9 cellular contexts compared by ENCODE assay signal in genomic region chr13:95641291-95641811, GRCh38. TPM values are rescaled to one million over a fixed set of nuclear protein-coding genes. Genes with fewer than 3 reads are reported as not detected.
DNase-seq lines count a peak whose midpoint lies in the region; TF ChIP-seq lines count a peak whose summit lies in the region.
"Had no signal": no experiment of that assay in that cellular context is flagged by ENCODE, and none has a peak within 500 bp of the region (broad histone marks: within the 10 kb centered on the region; RNA-seq: fewer than 3 reads in every experiment).

No MANE protein-coding gene starts in this region.

- H3K4me3 ChIP-seq in breast epithelium, result peak overlapping the region; percentile 42 to 72 (median 57)
- peak overlapping the region; percentile 20 to 64 (median 44) for H3K4me3 ChIP-seq in esophagus squamous epithelium
- H3K4me3 ChIP-seq in uterus, result peak overlapping the region; percentile 36 to 39

- peaks cover 0 to 9% of the 10 kb centered on the region in 2 donors for H3K4me1 ChIP-seq in breast epithelium
- H3K4me1 ChIP-seq in esophagus squamous epithelium, result peaks cover 10 to 42% (median 11%) of the 10 kb centered on the region in 3 donors
- no peaks in the 10 kb centered on the region for H3K4me1 ChIP-seq in uterus

- TF ChIP-seq CTCF in breast epithelium (IDR thresholded peaks at IDR 0.05), result no peak
- TF ChIP-seq CTCF in MCF 10A (IDR thresholded peaks at IDR 0.05; ENCODE audit: unreplicated experiment), result no peak
- TF ChIP-seq CTCF in esophagus squamous epithelium (IDR thresholded peaks at IDR 0.05), result no peak
- no peak for TF ChIP-seq CTCF in nephron (IDR thresholded peaks at IDR 0.05; ENCODE audit: unreplicated experiment in 3 of 3)
- no peak for TF ChIP-seq CTCF in uterus (IDR thresholded peaks at IDR 0.05)

- CTCF ChIA-PET in MCF 10A (lab: Yijun Ruan, JAX), result interaction anchor here (0.8 to 1.6 kb wide), 3 partner anchors 11 to 20 kb away, joined by 3 to 9 read pairs (median 7); no protein-coding TSS in a partner anchor

- intact Hi-C loops in breast epithelium (cut with DNase I; ENCODE audit: low total_unique reads) (no loop called here), MCF 10A (cut with micrococcal nuclease) (no loop called here), esophagus squamous epithelium (cut with DNase I) (no loop called here), uterus (cut with DNase I; ENCODE audit: low total_unique reads) (loop anchor here (5.0 kb wide), 1 partner anchor 36 kb away; the partner anchor contains the start of gene DNAJC3)

- H3K36me3 Mint-ChIP-seq in MCF 10A (ENCODE audit: insufficient read depth, unreplicated experiment) (peaks cover 23% of the 10 kb centered on the region), nephron (ENCODE audit: low read depth) (peaks cover 37% of the 10 kb centered on the region)

- H3K9me3 Mint-ChIP-seq in MCF 10A (ENCODE audit: unreplicated experiment), result no peaks in the 10 kb centered on the region
- no peaks in the 10 kb centered on the region for H3K9me3 Mint-ChIP-seq in nephron

- no peaks in the 10 kb centered on the region for H3K27me3 Mint-ChIP-seq in MCF 10A (ENCODE audit: insufficient read depth, unreplicated experiment)
- no peaks in the 10 kb centered on the region for H3K27me3 Mint-ChIP-seq in nephron (ENCODE audit: low read depth)

- H3K36me3 ChIP-seq in breast epithelium (no peaks in the 10 kb centered on the region), esophagus squamous epithelium (no peaks in the 10 kb centered on the region), uterus (no peaks in the 10 kb centered on the region)

- DNase-seq in breast epithelium (ENCODE audit: low spot score in 2 of 2) (no peak), MCF 10A (ENCODE audit: unreplicated experiment) (no peak), esophagus squamous epithelium (lab: John Stamatoyannopoulos, UW) (no peak), uterus (peak; percentile 19 to 27), GF-D8 (lab: John Stamatoyannopoulos, UW) (no peak), middle frontal gyrus (ENCODE audit: extremely low spot score, low spot score) (no peak), activated gamma-delta T cell treated with Interleukin-2 at 50 U/mL for 16 hours (no peak)

- BruUV-seq in MCF 10A (replicated peaks; lab: Mats Ljungman, UMichigan), result no TSS peak

- WGBS in esophagus squamous epithelium, 2 donors, result 85 to 87% methylated on average over 5 to 11 of the region's 40 CpGs

- no peak overlapping the region for H3K4me3 Mint-ChIP-seq in MCF 10A (ENCODE audit: unreplicated experiment)
- H3K4me3 Mint-ChIP-seq in nephron, result peak overlapping the region; percentile 66 to 76 (median 75)
- H3K4me3 Mint-ChIP-seq: B cell had no signal

- H3K27ac ChIP-seq in breast epithelium, result peak overlapping the region in 1 of 2 donors; percentile 19
- H3K27ac ChIP-seq in esophagus squamous epithelium, result peak overlapping the region in 2 of 4 donors; percentile 0 to 27
- peak overlapping the region in 1 of 2 donors; percentile 46 for H3K27ac ChIP-seq in uterus

- H3K27ac Mint-ChIP-seq in MCF 10A (ENCODE audit: low read depth, unreplicated experiment) (no peak overlapping the region), nephron (peak overlapping the region in 2 of 3 experiments; percentile 56 to 74)
- H3K27ac Mint-ChIP-seq: B cell had no signal

- POLR2A ChIA-PET in MCF 10A (lab: Yijun Ruan, JAX), result no interaction called here

- H3K9me3 ChIP-seq in breast epithelium, result no peaks in the 10 kb centered on the region
- H3K9me3 ChIP-seq in esophagus squamous epithelium, result no peaks in the 10 kb centered on the region
- no peaks in the 10 kb centered on the region for H3K9me3 ChIP-seq in uterus

- H3K27me3 ChIP-seq in breast epithelium (peaks cover 0 to 21% of the 10 kb centered on the region in 2 donors), esophagus squamous epithelium (peaks cover 0 to 41% (median 0%) of the 10 kb centered on the region in 4 donors), uterus (no peaks in the 10 kb centered on the region)

- peaks cover 5% of the 10 kb centered on the region for H3K4me1 Mint-ChIP-seq in MCF 10A (ENCODE audit: insufficient read depth, unreplicated experiment)
- peaks cover 23% of the 10 kb centered on the region for H3K4me1 Mint-ChIP-seq in nephron

- TF ChIP-seq POLR2A in breast epithelium (IDR thresholded peaks at IDR 0.05) (no peak), esophagus squamous epithelium (IDR thresholded peaks at IDR 0.05) (no peak), uterus (IDR thresholded peaks at IDR 0.05) (no peak)

RNA-seq across cellular contexts. Expression of gene DZIP1, which starts 3.2 kb away (rescaled TPM):
- 10 to 100 TPM; 10.2 to 20.3 (median 10.4) TPM for total RNA-seq in breast epithelium
- total RNA-seq in MCF 10A (2022), result 16.4 and 22.1 TPM in 2 replicates
- 10 to 100 TPM in 1 of 4 donors, 1 to 10 TPM in 3; 2.9 to 12.8 (median 7.0) TPM for total RNA-seq in esophagus squamous epithelium
- 10 to 100 TPM; 24.1 to 65.3 (median 42.3) TPM for total RNA-seq in uterus
- total RNA-seq: B cell had no signal

RNA-seq across cellular contexts. Expression of gene DNAJC3, which starts 35.6 kb away (rescaled TPM):
- total RNA-seq in breast epithelium (10 to 100 TPM; 44.3 to 62.3 (median 60.3) TPM), MCF 10A (2022) (113 and 132 TPM in 2 replicates), esophagus squamous epithelium (10 to 100 TPM; 27.8 to 40.6 (median 34.6) TPM), uterus (10 to 100 TPM; 16.9 to 67.6 (median 53.5) TPM)

Comparison
In these comparisons a context has a peak if more than half of its experiments do, and no peak if none do; other contexts are left out.
1. DNase-seq: peak in uterus (2 of 2); none in breast epithelium (0 of 2), MCF 10A (single experiment), esophagus squamous epithelium (single experiment), GF-D8 (single experiment), middle frontal gyrus (single experiment) and activated gamma-delta T cell treated with Interleukin-2 at 50 U/mL for 16 hours (single experiment).
2. Peak in every context shown above with its lines, with median percentiles within 50 percentile points of each other: H3K4me3 ChIP-seq.